ENCODE assay signal across 8 cellular contexts in genomic region chr7:2242541-2243482, GRCh38. TPM values are rescaled to one million over a fixed set of nuclear protein-coding genes. Genes with fewer than 3 reads are reported as not detected.
A peak's percentile ranks its signal among the peaks of the same experiment; 100 is the strongest.
DNase-seq lines count a peak whose midpoint lies in the region; ATAC-seq and TF ChIP-seq lines count a peak whose summit lies in the region.

No MANE protein-coding gene starts in this region.

- intact Hi-C loops in stomach (cut with DNase I; ENCODE audit: low total_unique reads): loop anchor here (10.0 kb wide), 1 partner anchor 102 kb away; no protein-coding TSS in a partner anchor

- peaks cover 18 to 28% (median 21%) of the 10 kb centered on the region in 11 experiments for H3K36me3 ChIP-seq in BLaER1 treated with 17β-estradiol and CSF1 and Interleukin-3, amounts not matched to agents 10 nM and 100 nM
- H3K36me3 ChIP-seq in stomach: peaks cover 14 to 22% (median 18%) of the 10 kb centered on the region in 4 donors

- peaks cover 73 to 88% (median 85%) of the 10 kb centered on the region in 10 experiments for H3K4me1 ChIP-seq in BLaER1 treated with 17β-estradiol and CSF1 and Interleukin-3, amounts not matched to agents 10 nM and 100 nM
- peaks cover 18 to 37% (median 27%) of the 10 kb centered on the region in 4 donors for H3K4me1 ChIP-seq in stomach

- no peaks in the 10 kb centered on the region for H3K9me3 ChIP-seq in BLaER1 treated with 17β-estradiol and CSF1 and Interleukin-3, amounts not matched to agents 10 nM and 100 nM (replicated peaks in 1 of 11)
- H3K9me3 ChIP-seq in stomach: no peaks in the 10 kb centered on the region

- peak overlapping the region; percentile 87 to 94 (median 93) for H3K9ac ChIP-seq in BLaER1 treated with 17β-estradiol and CSF1 and Interleukin-3, amounts not matched to agents 10 nM and 100 nM

- H3K27me3 ChIP-seq in BLaER1 treated with 17β-estradiol and CSF1 and Interleukin-3, amounts not matched to agents 10 nM and 100 nM: no peaks in the 10 kb centered on the region
- no peaks in the 10 kb centered on the region for H3K27me3 ChIP-seq in stomach

- WGBS in stomach, 5 donors: 10 to 30% (median 17%) methylated on average over 19 to 21 of the region's 21 CpGs

- peaks cover 6% of the 10 kb centered on the region in 2 donors for H3K36me3 Mint-ChIP-seq in activated naive CD4-positive, alpha-beta T cell treated with anti-CD3 and anti-CD28 coated beads, Interleukin-2, amount 50 U/mL, for 72 hours

- peak overlapping the region; percentile 90 to 100 (median 96) for H3K4me2 ChIP-seq in BLaER1 treated with 17β-estradiol and CSF1 and Interleukin-3, amounts not matched to agents 10 nM and 100 nM

- H3K27ac Mint-ChIP-seq in activated naive CD4-positive, alpha-beta T cell treated with anti-CD3 and anti-CD28 coated beads, Interleukin-2, amount 50 U/mL, for 72 hours: peak overlapping the region; percentile 95 to 98

- peak; percentile 56 for ATAC-seq in activated naive CD4-positive, alpha-beta T cell treated with anti-CD3 and anti-CD28 coated beads, Interleukin-2, amount 50 U/mL, for 72 hours

- TF ChIP-seq CTCF in stomach (IDR thresholded peaks at IDR 0.05): no peak

- TF ChIP-seq POLR2A in GM19099 (IDR thresholded peaks at IDR 0.05; ENCODE audit: extremely low read depth, insufficient read length, low read depth) (peak; percentile 29), stomach (IDR thresholded peaks at IDR 0.05) (no peak)

- peaks cover 0 to 41% (median 5%) of the 10 kb centered on the region in 11 experiments; a peak in 11 of 22 replicates for H4K20me1 ChIP-seq in BLaER1 treated with 17β-estradiol and CSF1 and Interleukin-3, amounts not matched to agents 10 nM and 100 nM

- DNase-seq in NCI-H69 (lab: John Stamatoyannopoulos, UW) (peak; percentile 67), iris pigment epithelial cell (ENCODE audit: low read depth) (peak; percentile 41), stomach (no peak), D341Med (ENCODE audit: low spot score) (no peak), GM19240 (ENCODE audit: insufficient read length, low spot score) (no peak)
- peak in 1 of 2 donors; percentile 40 for DNase-seq in activated naive CD4-positive, alpha-beta T cell treated with anti-CD3 and anti-CD28 coated beads, Interleukin-2, amount 50 U/mL, for 72 hours (ENCODE audit: low spot score in 2 of 2)

- H3K9me3 Mint-ChIP-seq in activated naive CD4-positive, alpha-beta T cell treated with anti-CD3 and anti-CD28 coated beads, Interleukin-2, amount 50 U/mL, for 72 hours: no peaks in the 10 kb centered on the region

- H3K4me3 ChIP-seq in BLaER1 treated with 17β-estradiol and CSF1 and Interleukin-3, amounts not matched to agents 10 nM and 100 nM: peak overlapping the region; percentile 84 to 98 (median 96)
- peak overlapping the region; percentile 69 to 100 (median 98) for H3K4me3 ChIP-seq in stomach

- H3K27ac ChIP-seq in BLaER1 treated with 17β-estradiol and CSF1 and Interleukin-3, amounts not matched to agents 10 nM and 100 nM: peak overlapping the region; percentile 76 to 91 (median 87); a peak in 21 of 22 replicates
- peak overlapping the region; percentile 65 to 91 (median 78) for H3K27ac ChIP-seq in stomach

- TF ChIP-seq EP300 in stomach (IDR thresholded peaks at IDR 0.05): no peak

RNA-seq across cellular contexts. Expression of gene NUDT1, which starts 0.8 kb away (rescaled TPM):
- 10 to 100 TPM; 79.8 to 95.3 TPM for total RNA-seq in activated naive CD4-positive, alpha-beta T cell treated with anti-CD3 and anti-CD28 coated beads, Interleukin-2, amount 50 U/mL, for 72 hours
- total RNA-seq in stomach: 1 to 10 TPM in 3 of 5 donors, not detected in 2; 4.6 to 8.1 (median 6.2) TPM
- 10 to 100 TPM; 15.9 to 37.1 (median 28.6) TPM for polyA plus RNA-seq in stomach

RNA-seq across cellular contexts. Expression of gene MRM2, which starts 0.8 kb away (rescaled TPM):
- 10 to 100 TPM; 24.4 to 30.8 TPM for total RNA-seq in activated naive CD4-positive, alpha-beta T cell treated with anti-CD3 and anti-CD28 coated beads, Interleukin-2, amount 50 U/mL, for 72 hours
- total RNA-seq in stomach: 10 to 100 TPM in 4 of 5 donors, 1 to 10 TPM in 1; 9.9 to 19.1 (median 17.1) TPM
- 10 to 100 TPM; 17.4 to 22.3 (median 18.7) TPM for polyA plus RNA-seq in stomach

RNA-seq across cellular contexts. Expression of gene MAD1L1, which starts 10.1 kb away (rescaled TPM):
- total RNA-seq in activated naive CD4-positive, alpha-beta T cell treated with anti-CD3 and anti-CD28 coated beads, Interleukin-2, amount 50 U/mL, for 72 hours: 10 to 100 TPM; 34.2 to 53.5 TPM
- total RNA-seq in stomach: 100 to 1,000 TPM in 1 of 5 donors, 10 to 100 TPM in 4; 12.8 to 469 (median 25.0) TPM
- 10 to 100 TPM; 25.8 to 36.0 (median 28.7) TPM for polyA plus RNA-seq in stomach

Comparison
In these comparisons a context has a peak if more than half of its experiments do, and no peak if none do; other contexts are left out.
1. DNase-seq: peak in NCI-H69 (single experiment) and iris pigment epithelial cell (single experiment); none in stomach (single experiment), D341Med (single experiment) and GM19240 (single experiment).
2. RNA of gene NUDT1, which starts 0.8 kb away (total RNA-seq): 79.8 to 95.3 TPM in activated naive CD4-positive, alpha-beta T cell treated with anti-CD3 and anti-CD28 coated beads, Interleukin-2, amount 50 U/mL, for 72 hours; 4.6 to 8.1 TPM in stomach; every median in the first group is over 4 times any median in the second.